Comparison of ENCODE assay signal across 1 cellular context in genomic region chr17:11241611-11242226, GRCh38.
TF ChIP-seq lines count a peak whose summit lies in the region.

No MANE protein-coding gene starts in this region.

TF ChIP-seq in GM23338, 12 proteins besides CTCF, POLR2A, EP300 and RAD21 (continued from another document):
- no peak for TF ChIP-seq ETS1 (IDR thresholded peaks at IDR 0.05)
- no peak for TF ChIP-seq EZH2phosphoT487 (IDR thresholded peaks at IDR 0.05; ENCODE audit: unreplicated experiment)
- TF ChIP-seq EZH2 (IDR thresholded peaks at IDR 0.05; ENCODE audit: low read depth, unreplicated experiment), result no peak
- TF ChIP-seq REST (IDR thresholded peaks at IDR 0.05; ENCODE audit: unreplicated experiment), result no peak
- TF ChIP-seq CREB1 (CRISPR knock-in tag; IDR thresholded peaks at IDR 0.05; ENCODE audit: low read depth), result no peak
- no peak for TF ChIP-seq JUNB (IDR thresholded peaks at IDR 0.05; ENCODE audit: unreplicated experiment)
- no peak for TF ChIP-seq ZNF114 (CRISPR knock-in tag; IDR thresholded peaks at IDR 0.05)
- no peak for TF ChIP-seq ZNF331 (CRISPR knock-in tag; IDR thresholded peaks at IDR 0.05; ENCODE audit: low read depth)
